In the genomic region with DNA sequence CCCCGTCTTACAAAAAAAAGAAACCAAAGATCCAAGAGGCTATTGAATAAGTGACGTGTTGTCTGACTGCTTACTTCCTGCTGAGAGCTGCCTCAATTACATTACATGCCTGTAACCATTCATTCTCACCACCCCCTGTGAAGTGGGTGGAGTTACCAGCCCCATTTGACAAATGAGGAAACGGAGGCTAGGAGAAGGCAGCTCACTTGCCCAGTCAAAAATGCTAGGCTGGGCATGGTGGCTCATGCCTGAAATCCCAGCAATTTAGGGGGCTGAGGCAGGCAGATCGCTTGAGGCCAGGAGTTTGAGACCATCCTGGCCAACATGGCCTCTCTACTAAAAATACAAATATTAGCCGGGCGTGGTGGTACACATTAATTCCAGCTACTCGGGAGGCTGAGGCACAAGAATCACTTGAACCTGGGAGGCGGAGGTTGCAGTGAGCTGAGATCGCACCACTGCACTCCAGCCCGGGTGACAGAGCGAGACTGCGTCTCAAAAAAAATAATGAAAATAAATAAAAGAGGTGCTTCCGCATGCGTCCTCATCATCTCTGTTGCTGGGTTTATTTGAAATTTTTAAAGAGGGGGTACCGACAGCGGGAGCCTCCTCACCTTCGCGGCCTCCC, we compare ENCODE assay signal across 1 cellular context.
TF ChIP-seq lines count a peak whose summit lies in the region.

No MANE protein-coding gene starts in this region.

TF ChIP-seq in HCT116, 20 proteins besides CTCF, POLR2A, EP300 and RAD21:
- TF ChIP-seq MAX (IDR thresholded peaks at IDR 0.05): peak; percentile 55
- TF ChIP-seq SIN3A (IDR thresholded peaks at IDR 0.05; ENCODE audit: low read depth): peak; percentile 36; the same call in 1 of the 2 replicates
- no peak for TF ChIP-seq TCF7L2 (IDR thresholded peaks at IDR 0.05; ENCODE audit: borderline replicate concordance, extremely low read depth, insufficient read depth, insufficient read length)
